In the genomic region with DNA sequence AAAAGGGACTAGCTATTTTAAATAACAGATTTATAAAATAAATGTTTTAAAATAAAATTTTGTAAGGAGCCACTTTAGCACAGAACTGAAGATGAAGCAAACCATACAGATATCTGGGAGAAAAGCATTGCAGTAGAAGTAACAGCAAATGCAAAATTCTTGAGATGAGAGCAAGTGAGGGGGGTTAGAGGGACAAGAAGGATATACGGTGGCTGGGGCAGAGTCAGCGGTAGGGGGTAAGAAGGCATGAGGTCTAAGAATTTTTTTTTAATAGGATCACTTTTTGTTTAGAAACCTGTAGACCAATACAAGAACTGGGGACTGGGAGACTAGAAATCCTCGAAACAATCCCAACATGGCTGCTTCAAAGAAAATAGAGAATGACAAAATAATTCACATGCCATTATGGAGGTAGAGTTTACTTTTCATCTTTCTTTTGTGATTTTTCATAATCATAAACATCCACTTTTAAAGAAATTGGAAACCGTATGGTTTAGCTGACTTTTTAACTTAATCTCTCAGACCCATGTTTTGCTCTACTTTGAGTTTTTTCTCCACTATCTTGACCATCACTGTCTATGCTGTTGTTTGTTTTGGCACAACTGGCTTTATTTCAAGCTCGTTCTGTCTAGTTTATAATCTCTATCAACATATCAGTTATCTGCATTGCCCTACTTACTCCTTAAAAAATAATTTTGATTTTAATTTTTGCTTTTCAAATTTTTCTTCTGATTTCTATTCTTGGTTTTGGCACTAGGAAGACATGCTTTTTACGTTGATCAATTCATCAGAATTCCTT, we compare ENCODE assay signal across 1 cellular context.
TF ChIP-seq lines count a peak whose summit lies in the region.

No MANE protein-coding gene starts in this region.

TF ChIP-seq in K562, 482 proteins besides CTCF, POLR2A, EP300 and RAD21 (continued from another document):
- TF ChIP-seq ZFP91 (CRISPR knock-in tag; IDR thresholded peaks at IDR 0.05) (no peak), ZNF639 (CRISPR knock-in tag; conservative IDR thresholded peaks at IDR 0.05 in 1 of 2, IDR thresholded peaks at IDR 0.05 in 1 of 2) (no peak), TAF1 (IDR thresholded peaks at IDR 0.05; ENCODE audit: control insufficient read depth, extremely low read depth, insufficient read depth, low read length, severe bottlenecking) (no peak), NCOR1 (IDR thresholded peaks at IDR 0.05) (peak; percentile 35; the same call in 1 of the 2 replicates), OTX1 (CRISPR knock-in tag; IDR thresholded peaks at IDR 0.05) (no peak), TBL1XR1 (IDR thresholded peaks at IDR 0.05; ENCODE audit: low read length in 2 of 2) (0 out of 4 replicates have a peak, but pooled peaks of 1 of the 2 experiments have one; percentile 17), ID3 (CRISPR knock-in tag; IDR thresholded peaks at IDR 0.05) (no peak), ID3 (tag; IDR thresholded peaks at IDR 0.05) (no peak), ZNF133 (CRISPR knock-in tag; IDR thresholded peaks at IDR 0.05) (no peak), PHF8 (IDR thresholded peaks at IDR 0.05; ENCODE audit: borderline replicate concordance, low read length) (no peak), NR3C1 (CRISPR knock-in tag; IDR thresholded peaks at IDR 0.05) (no peak), POLR2AphosphoS5 (IDR thresholded peaks at IDR 0.05; ENCODE audit: control insufficient read depth, insufficient read depth, low read depth, low read length) (no peak), TCF7 (IDR thresholded peaks at IDR 0.05; ENCODE audit: borderline replicate concordance) (no peak), E2F1 (CRISPR knock-in tag; IDR thresholded peaks at IDR 0.05) (no peak), FOXJ2 (tag; IDR thresholded peaks at IDR 0.05) (peak; percentile 57), FOXA3 (CRISPR knock-in tag; conservative IDR thresholded peaks at IDR 0.05 in 1 of 2, IDR thresholded peaks at IDR 0.05 in 1 of 2) (peak in 1 of 2 experiments; percentile 93; a peak in 2 of 4 replicates), C11orf30 (IDR thresholded peaks at IDR 0.05; ENCODE audit: low read depth) (no peak)
- TF ChIP-seq, protein P1, sequence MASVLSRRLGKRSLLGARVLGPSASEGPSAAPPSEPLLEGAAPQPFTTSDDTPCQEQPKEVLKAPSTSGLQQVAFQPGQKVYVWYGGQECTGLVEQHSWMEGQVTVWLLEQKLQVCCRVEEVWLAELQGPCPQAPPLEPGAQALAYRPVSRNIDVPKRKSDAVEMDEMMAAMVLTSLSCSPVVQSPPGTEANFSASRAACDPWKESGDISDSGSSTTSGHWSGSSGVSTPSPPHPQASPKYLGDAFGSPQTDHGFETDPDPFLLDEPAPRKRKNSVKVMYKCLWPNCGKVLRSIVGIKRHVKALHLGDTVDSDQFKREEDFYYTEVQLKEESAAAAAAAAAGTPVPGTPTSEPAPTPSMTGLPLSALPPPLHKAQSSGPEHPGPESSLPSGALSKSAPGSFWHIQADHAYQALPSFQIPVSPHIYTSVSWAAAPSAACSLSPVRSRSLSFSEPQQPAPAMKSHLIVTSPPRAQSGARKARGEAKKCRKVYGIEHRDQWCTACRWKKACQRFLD (CRISPR knock-in tag; IDR thresholded peaks at IDR 0.05) = no peak
- TF ChIP-seq, protein P2, sequence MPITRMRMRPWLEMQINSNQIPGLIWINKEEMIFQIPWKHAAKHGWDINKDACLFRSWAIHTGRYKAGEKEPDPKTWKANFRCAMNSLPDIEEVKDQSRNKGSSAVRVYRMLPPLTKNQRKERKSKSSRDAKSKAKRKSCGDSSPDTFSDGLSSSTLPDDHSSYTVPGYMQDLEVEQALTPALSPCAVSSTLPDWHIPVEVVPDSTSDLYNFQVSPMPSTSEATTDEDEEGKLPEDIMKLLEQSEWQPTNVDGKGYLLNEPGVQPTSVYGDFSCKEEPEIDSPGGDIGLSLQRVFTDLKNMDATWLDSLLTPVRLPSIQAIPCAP (CRISPR knock-in tag; IDR thresholded peaks at IDR 0.05; ENCODE audit: borderline replicate concordance) = no peak
